In the genomic region with DNA sequence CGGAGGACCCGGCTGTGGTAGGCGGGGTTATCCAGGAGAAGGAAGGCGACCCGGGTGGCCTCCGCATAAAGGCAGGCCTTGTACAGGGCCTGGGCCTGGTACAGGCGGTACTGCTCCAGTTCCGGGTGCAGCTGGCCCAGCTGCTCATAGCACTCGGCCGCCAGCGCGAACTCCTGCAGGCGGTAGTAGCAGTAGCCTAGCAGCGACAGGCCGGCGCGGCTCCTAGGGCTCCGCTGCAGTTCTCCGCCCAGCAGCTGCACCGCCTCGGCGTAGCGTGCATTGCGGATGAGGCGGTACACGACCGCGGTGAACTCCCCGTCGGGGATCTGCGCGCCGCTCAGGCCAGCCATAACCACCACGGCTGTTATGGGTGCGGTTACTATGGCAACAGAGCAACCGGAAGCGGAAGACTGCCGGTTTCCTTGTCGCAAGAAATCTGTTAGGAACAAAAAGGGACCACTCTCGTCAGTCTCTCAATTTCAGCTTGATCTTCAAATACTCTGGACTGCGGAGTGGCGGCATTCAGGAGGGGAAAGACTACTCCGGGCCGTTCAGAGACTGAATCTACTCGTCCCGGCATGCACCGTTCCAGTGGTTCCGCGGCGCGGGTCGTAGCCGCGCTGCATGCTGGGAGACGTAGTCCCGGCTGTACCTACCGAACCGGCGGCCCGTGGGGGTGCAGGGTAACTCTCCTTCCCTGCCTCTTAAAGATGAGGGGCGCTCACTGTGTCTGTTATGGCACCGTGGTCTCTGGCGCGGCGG, we compare ENCODE assay signal across 8 cellular contexts.
DNase-seq lines count a peak whose midpoint lies in the region; ATAC-seq, FAIRE-seq and TF ChIP-seq lines count a peak whose summit lies in the region.

No MANE protein-coding gene starts in this region.

- intact Hi-C loops in Caco-2 (cut with micrococcal nuclease; ENCODE audit: unreplicated experiment), result loop anchor here (1.0 to 5.0 kb wide), 4 partner anchors 20 to 215 kb away; a partner anchor contains a TSS

- peak overlapping the region; percentile 98 for H3K9ac ChIP-seq in endodermal cell (ENCODE audit: extremely low read depth, low read length, poor library complexity, severe bottlenecking)

- WGBS in endodermal cell (ENCODE audit: insufficient coverage in 1 of 2, insufficient read length in 1 of 2), 2 experiments, result 0 to 3% methylated on average over 10 to 65 of the region's 65 CpGs

- H3K4me3 Mint-ChIP-seq in Caco-2 (ENCODE audit: unreplicated experiment), result peak overlapping the region; percentile 99
- peak overlapping the region; percentile 80 for H3K4me3 Mint-ChIP-seq in endodermal cell

- H3K36me3 ChIP-seq in Caco-2 (ENCODE audit: control insufficient read depth, insufficient read depth, low read length), result no peaks in the 10 kb centered on the region
- H3K36me3 ChIP-seq in endodermal cell (ENCODE audit: control insufficient read depth, insufficient read depth, low read length), result no peaks in the 10 kb centered on the region

- peak overlapping the region; percentile 96 for H3K27ac ChIP-seq in endodermal cell (ENCODE audit: low read depth, low read length)

- POLR2A ChIA-PET in Caco-2 (lab: Charles Lee), result no interaction called here

- peak; percentile 69 for FAIRE-seq in HTR-8/SVneo (lab: Jason Lieb, UNC)

- H3K27me3 ChIP-seq in Caco-2 (replicated peaks; ENCODE audit: control insufficient read depth, insufficient read depth, low read length), result no peaks in the 10 kb centered on the region
- no peaks in the 10 kb centered on the region for H3K27me3 ChIP-seq in endodermal cell (ENCODE audit: control insufficient read depth, insufficient read depth, low read length, poor library complexity, severe bottlenecking)

- peak; percentile 95 for ATAC-seq in GM21390 (IDR thresholded peaks at IDR 0.05; ENCODE audit: unreplicated experiment)

- no peak for TF ChIP-seq CTCF in Caco-2 (IDR thresholded peaks at IDR 0.05; ENCODE audit: insufficient read depth in 1 of 2, low read depth in 1 of 2, low read length in 1 of 2, severe bottlenecking in 1 of 2, unreplicated experiment in 1 of 2)
- TF ChIP-seq CTCF in endodermal cell (conservative IDR thresholded peaks at IDR 0.05), result no peak

- BruUV-seq in Caco-2 (replicated peaks; lab: Mats Ljungman, UMichigan), result no TSS peak

- peaks cover 5% of the 10 kb centered on the region for H3K9me3 Mint-ChIP-seq in Caco-2 (ENCODE audit: unreplicated experiment)
- peaks cover 8% of the 10 kb centered on the region for H3K9me3 Mint-ChIP-seq in endodermal cell

- CTCF ChIA-PET in Caco-2 (lab: Charles Lee), result interaction anchor here (0.6 kb wide), 1 partner anchor 64 kb away, joined by 3 read pairs; no protein-coding TSS in a partner anchor

- DNase-seq in Caco-2, result peak; percentile 91 to 92
- peak; percentile 90 for DNase-seq in HTR-8/SVneo (ENCODE audit: insufficient read length, low spot score)
- peak; percentile 87 for DNase-seq in NOMO-1 treated with DMSO at 0.1 percent for 48 hours (lab: John Stamatoyannopoulos, UW; ENCODE audit: unreplicated experiment)
- peak; percentile 75 for DNase-seq in activated CD8-positive, alpha-beta memory T cell treated with anti-CD3 and anti-CD28 coated beads, Interleukin-2, amount 50 U/mL, for 24 hours (ENCODE audit: extremely low read depth)
- peak; percentile 95 for DNase-seq in endodermal cell
- DNase-seq in mesenteric fat pad (ENCODE audit: low spot score), result peak; percentile 93
- DNase-seq in stimulated activated CD8-positive, alpha-beta memory T cell treated with anti-CD3 and anti-CD28 coated beads, Interleukin-12 subunit alpha, Interleukin-12 subunit beta, amount 100 ng/mL, for 4 hours (ENCODE audit: low read depth), result peak; percentile 79

- H3K27me3 Mint-ChIP-seq in Caco-2 (ENCODE audit: insufficient read depth, unreplicated experiment) (no peaks in the 10 kb centered on the region), endodermal cell (ENCODE audit: insufficient read depth) (no peaks in the 10 kb centered on the region)

- no peaks in the 10 kb centered on the region for H3K4me1 ChIP-seq in Caco-2
- H3K4me1 ChIP-seq in endodermal cell (ENCODE audit: control insufficient read depth, insufficient read depth, low read length), result no peaks in the 10 kb centered on the region

- H3K36me3 Mint-ChIP-seq in Caco-2 (ENCODE audit: insufficient read depth, unreplicated experiment), result peaks cover 17% of the 10 kb centered on the region
- peaks cover 2% of the 10 kb centered on the region for H3K36me3 Mint-ChIP-seq in endodermal cell (ENCODE audit: low read depth)

- no peaks in the 10 kb centered on the region for H3K4me1 Mint-ChIP-seq in Caco-2 (ENCODE audit: low read depth, unreplicated experiment)
- no peaks in the 10 kb centered on the region for H3K4me1 Mint-ChIP-seq in endodermal cell

- H3K27ac Mint-ChIP-seq in Caco-2 (ENCODE audit: unreplicated experiment), result peak overlapping the region; percentile 100
- peak overlapping the region; percentile 99 for H3K27ac Mint-ChIP-seq in endodermal cell

- H3K4me3 ChIP-seq in Caco-2 (ENCODE audit: low read depth, low read length) (peak overlapping the region; percentile 76), endodermal cell (ENCODE audit: low read length) (peak overlapping the region; percentile 96)

- no peaks in the 10 kb centered on the region for H3K9me3 ChIP-seq in Caco-2
- peaks cover 6% of the 10 kb centered on the region for H3K9me3 ChIP-seq in endodermal cell (ENCODE audit: control insufficient read depth, low read length)

Comparison
In these comparisons a context has a peak if more than half of its experiments do, and no peak if none do; other contexts are left out.
1. Peak in every context shown above with its lines: DNase-seq, ATAC-seq, H3K4me3 ChIP-seq and H3K27ac ChIP-seq.